In the genomic region with DNA sequence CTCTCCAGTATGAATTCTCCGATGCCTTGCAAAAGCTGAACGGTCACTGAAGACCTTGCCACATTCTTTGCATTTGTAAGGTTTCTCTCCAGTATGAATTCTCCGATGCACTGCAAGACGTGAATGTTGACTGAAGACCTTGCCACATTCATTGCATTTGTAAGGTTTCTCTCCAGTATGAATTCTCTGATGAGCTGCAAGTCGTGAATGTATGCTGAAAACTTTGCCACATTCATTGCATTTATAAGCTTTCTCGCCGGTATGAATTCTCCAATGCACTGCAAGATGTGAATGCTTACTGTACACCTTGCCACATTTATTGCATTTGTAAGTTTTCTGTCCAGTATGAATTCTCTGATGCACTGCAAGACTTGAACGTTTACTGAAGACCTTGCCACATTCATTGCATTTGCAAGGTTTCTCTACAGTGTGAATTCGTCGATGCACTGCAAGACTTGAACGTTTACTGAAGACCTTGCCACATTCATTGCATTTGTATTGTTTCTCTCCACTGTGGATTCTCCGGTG, we compare ENCODE assay signal across 25 cellular contexts. TPM values are rescaled to one million over a fixed set of nuclear protein-coding genes. Genes with fewer than 3 reads are reported as not detected.
DNase-seq lines count a peak whose midpoint lies in the region; TF ChIP-seq lines count a peak whose summit lies in the region.
"Had no signal": no experiment of that assay in that cellular context is flagged by ENCODE, and none has a peak within 500 bp of the region (broad histone marks: within the 10 kb centered on the region; RNA-seq: fewer than 3 reads in every experiment).

No MANE protein-coding gene starts in this region.

- no peaks in the 10 kb centered on the region for H3K79me2 ChIP-seq in smooth muscle cell (ENCODE audit: low read depth)

- H3K9ac ChIP-seq in adipocyte (ENCODE audit: low read length) (no peak overlapping the region), iPS-20b (ENCODE audit: low read depth, low read length) (no peak overlapping the region), smooth muscle cell (ENCODE audit: low read depth) (no peak overlapping the region)

- H3F3A ChIP-seq in smooth muscle cell (ENCODE audit: low read depth), result no peaks in the 10 kb centered on the region

- H3K4me2 ChIP-seq in smooth muscle cell, result no peak overlapping the region

- peak; percentile 9 for DNase-seq in NCI-H748 (lab: John Stamatoyannopoulos, UW; ENCODE audit: unreplicated experiment)
- DNase-seq in NCI-H748 treated with DMSO at 0.1 percent for 48 hours (lab: John Stamatoyannopoulos, UW), result no peak
- DNase-seq in adipocyte (ENCODE audit: low read depth), result no peak
- no peak for DNase-seq in smooth muscle cell (lab: John Stamatoyannopoulos, UW; ENCODE audit: unreplicated experiment)
- DNase-seq in G401 (ENCODE audit: low spot score), result no peak
- no peak for DNase-seq in SW 1271 (lab: John Stamatoyannopoulos, UW)
- no peak for DNase-seq in tibial artery
- DNase-seq: 8988T; activated CD4-positive, alpha-beta memory T cell treated with anti-CD3 and anti-CD28 coated beads, Interleukin-2, amount 10 ng/mL, durations not matched to agents 7 days and 5 days; aorta; central memory CD4-positive, alpha-beta T cell; dorsolateral prefrontal cortex; HCEC 1CT; heart left ventricle; left ventricle myocardium inferior; midbrain; MM.1S; NCI-H1436; NCI-H446 treated with DMSO at 0.1 percent for 48 hours; pancreas; SIG-M5; stimulated activated CD8-positive, alpha-beta memory T cell treated with anti-CD3 and anti-CD28 coated beads, Interleukin-4, amount 100 ng/mL, for 48 hours; T-cell; upper lobe of right lung had no signal

- no peaks in the 10 kb centered on the region for H3K4me1 ChIP-seq in adipocyte (ENCODE audit: control insufficient read depth, insufficient read depth, low read length)
- no peaks in the 10 kb centered on the region for H3K4me1 ChIP-seq in iPS-20b (ENCODE audit: insufficient read depth, low read length)
- H3K4me1 ChIP-seq in smooth muscle cell (ENCODE audit: low read depth), result no peaks in the 10 kb centered on the region
- H3K4me1 ChIP-seq in tibial artery, result no peaks in the 10 kb centered on the region
- H3K4me1 ChIP-seq: heart left ventricle, left ventricle myocardium inferior, pancreas, upper lobe of right lung had no signal

- H3K27me3 ChIP-seq in adipocyte (replicated peaks; ENCODE audit: control insufficient read depth, insufficient read depth, low read length) (no peaks in the 10 kb centered on the region), iPS-20b (ENCODE audit: insufficient read depth, low read length) (no peaks in the 10 kb centered on the region), smooth muscle cell (ENCODE audit: low read depth) (no peaks in the 10 kb centered on the region), tibial artery (no peaks in the 10 kb centered on the region)
- H3K27me3 ChIP-seq: dorsolateral prefrontal cortex, heart left ventricle, pancreas, upper lobe of right lung had no signal

- H4K20me1 ChIP-seq in smooth muscle cell (ENCODE audit: low read depth), result no peaks in the 10 kb centered on the region

- H3K36me3 ChIP-seq in adipocyte (ENCODE audit: control insufficient read depth, insufficient read depth, low read length, severe bottlenecking) (peaks cover 75% of the 10 kb centered on the region), iPS-20b (ENCODE audit: insufficient read depth, low read depth, low read length) (peaks cover 75% of the 10 kb centered on the region), smooth muscle cell (ENCODE audit: low read depth) (peaks cover 67% of the 10 kb centered on the region), tibial artery (peaks cover 60 to 84% (median 82%) of the 10 kb centered on the region in 3 donors)

- no peak overlapping the region for H2AFZ ChIP-seq in smooth muscle cell (ENCODE audit: low read depth)

- H3K4me3 ChIP-seq in adipocyte (ENCODE audit: low read length) (peak overlapping the region; percentile 74), iPS-20b (ENCODE audit: low read length) (peak overlapping the region; percentile 14), smooth muscle cell (peak overlapping the region; percentile 2), tibial artery (no peak overlapping the region)
- H3K4me3 ChIP-seq: heart left ventricle, left ventricle myocardium inferior, pancreas, upper lobe of right lung had no signal

- 96% methylated on average over 12 of the region's 12 CpGs for WGBS in smooth muscle cell (ENCODE audit: low lambda C conversion rate)

- H3K9me3 ChIP-seq in adipocyte (ENCODE audit: control insufficient read depth, low read length) (peaks cover 100% of the 10 kb centered on the region), iPS-20b (ENCODE audit: insufficient read depth, low read depth, low read length) (peaks cover 100% of the 10 kb centered on the region), smooth muscle cell (replicated peaks; ENCODE audit: low read depth) (peaks cover 87% of the 10 kb centered on the region), tibial artery (peaks cover 12 to 100% (median 98%) of the 10 kb centered on the region in 3 donors)

- intact Hi-C loops in tibial artery (cut with DNase I; ENCODE audit: low total_unique reads), result no loop called here

- TF ChIP-seq CTCF in smooth muscle cell (IDR thresholded peaks at IDR 0.05; ENCODE audit: borderline replicate concordance, insufficient read depth, poor library complexity, severe bottlenecking) (no peak), tibial artery (IDR thresholded peaks at IDR 0.05) (no peak)

- no peak overlapping the region for H3K27ac ChIP-seq in iPS-20b (ENCODE audit: low read length)
- no peak overlapping the region for H3K27ac ChIP-seq in smooth muscle cell (ENCODE audit: low read depth)
- H3K27ac ChIP-seq in tibial artery, result no peak overlapping the region
- H3K27ac ChIP-seq: dorsolateral prefrontal cortex, heart left ventricle, left ventricle myocardium inferior, pancreas, upper lobe of right lung had no signal

- in situ Hi-C loops in G401 (cut with HindIII; ENCODE audit: low sequenced_read_pairs), result no loop called here

RNA-seq across cellular contexts. Expression of a gene that starts 20.0 kb away (rescaled TPM):
- total RNA-seq in smooth muscle cell, result 37.4 and 50.6 TPM in 2 replicates
- 7.8 and 7.9 TPM in 2 replicates for polyA plus RNA-seq in smooth muscle cell
- 1.8 and 2.2 TPM in 2 replicates for total RNA-seq in G401 (2014; rRNA removed; shearing (Covaris generic))

RNA-seq across cellular contexts. Expression of a gene that starts 24.1 kb away (rescaled TPM):
- 11.3 and 13.2 TPM in 2 replicates for total RNA-seq in smooth muscle cell
- polyA plus RNA-seq in smooth muscle cell, result 4.8 and 8.7 TPM in 2 replicates
- 6.3 and 8.6 TPM in 2 replicates for total RNA-seq in G401 (2014; rRNA removed; shearing (Covaris generic))

RNA-seq across cellular contexts. Expression of a gene that starts 55.8 kb away (rescaled TPM):
- total RNA-seq in smooth muscle cell, result 5.7 TPM in 2 replicates
- 3.2 and 3.3 TPM in 2 replicates for polyA plus RNA-seq in smooth muscle cell
- 0.49 and 3.1 TPM in 2 replicates for total RNA-seq in G401 (2014; rRNA removed; shearing (Covaris generic))

Comparison
In these comparisons a context has a peak if more than half of its experiments do, and no peak if none do; other contexts are left out.
1. H3K4me3 ChIP-seq: peak in adipocyte (single experiment), iPS-20b (single experiment) and smooth muscle cell (single experiment); none in tibial artery (0 of 2).
2. RNA of a gene that starts 20.0 kb away (total RNA-seq): 37.4 to 50.6 TPM in smooth muscle cell; 1.8 to 2.2 TPM in G401; every median in the first group is over 10 times any median in the second.